In the genomic region with DNA sequence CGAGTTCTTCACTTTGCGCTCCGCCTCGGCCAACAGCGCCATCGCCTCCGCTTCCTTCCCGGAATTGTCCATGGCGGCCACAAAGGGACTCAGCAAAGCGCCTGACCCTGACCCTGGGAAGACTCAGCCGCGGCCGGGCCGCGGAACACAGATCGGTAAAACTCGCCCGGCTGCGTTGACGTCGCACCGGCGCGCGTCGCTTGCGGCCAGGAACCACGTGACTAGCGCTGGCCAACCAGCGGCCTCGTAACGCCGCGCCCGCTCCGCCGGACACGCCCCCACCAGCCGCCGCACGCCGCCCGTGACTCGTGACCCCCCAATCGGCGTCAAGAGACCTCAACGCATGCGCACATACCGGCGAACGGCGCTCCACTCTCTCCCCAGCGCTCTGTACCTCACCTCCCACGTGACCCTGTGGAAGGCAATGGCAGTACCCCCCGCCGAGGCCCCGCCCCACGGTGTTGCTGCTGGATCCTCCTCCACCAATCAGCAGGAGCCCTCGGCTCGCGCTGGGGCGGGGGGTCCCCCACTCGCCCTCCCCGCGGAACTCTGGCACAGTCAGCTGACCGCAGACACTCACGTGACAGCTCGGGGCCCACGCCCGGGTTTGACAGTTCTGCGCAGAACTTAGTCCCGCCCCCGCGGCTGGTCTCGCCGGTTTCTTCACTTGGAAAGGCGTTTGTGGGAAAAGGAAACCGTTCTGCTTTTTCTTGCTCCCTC, we compare ENCODE assay signal across 1 cellular context.
TF ChIP-seq lines count a peak whose summit lies in the region.

Gene NAPA (minus strand): TSS at position 195 of the 720 bp plus-strand sequence. CDS start 123 bp downstream, at position 72.

TF ChIP-seq in HepG2, 621 proteins besides CTCF, POLR2A, EP300 and RAD21 (continued from another document):
- peak; percentile 92 for TF ChIP-seq MNT (IDR thresholded peaks at IDR 0.05)
- TF ChIP-seq ZMYM2 (CRISPR knock-in tag; IDR thresholded peaks at IDR 0.05): 0 out of 2 replicates have a peak, but pooled peaks have one; percentile 57
- no peak for TF ChIP-seq ZNF333 (CRISPR knock-in tag; IDR thresholded peaks at IDR 0.05; ENCODE audit: borderline replicate concordance)
- TF ChIP-seq ZNF180 (CRISPR knock-in tag; IDR thresholded peaks at IDR 0.05; ENCODE audit: borderline replicate concordance, low read depth): no peak
- TF ChIP-seq, protein P1, sequence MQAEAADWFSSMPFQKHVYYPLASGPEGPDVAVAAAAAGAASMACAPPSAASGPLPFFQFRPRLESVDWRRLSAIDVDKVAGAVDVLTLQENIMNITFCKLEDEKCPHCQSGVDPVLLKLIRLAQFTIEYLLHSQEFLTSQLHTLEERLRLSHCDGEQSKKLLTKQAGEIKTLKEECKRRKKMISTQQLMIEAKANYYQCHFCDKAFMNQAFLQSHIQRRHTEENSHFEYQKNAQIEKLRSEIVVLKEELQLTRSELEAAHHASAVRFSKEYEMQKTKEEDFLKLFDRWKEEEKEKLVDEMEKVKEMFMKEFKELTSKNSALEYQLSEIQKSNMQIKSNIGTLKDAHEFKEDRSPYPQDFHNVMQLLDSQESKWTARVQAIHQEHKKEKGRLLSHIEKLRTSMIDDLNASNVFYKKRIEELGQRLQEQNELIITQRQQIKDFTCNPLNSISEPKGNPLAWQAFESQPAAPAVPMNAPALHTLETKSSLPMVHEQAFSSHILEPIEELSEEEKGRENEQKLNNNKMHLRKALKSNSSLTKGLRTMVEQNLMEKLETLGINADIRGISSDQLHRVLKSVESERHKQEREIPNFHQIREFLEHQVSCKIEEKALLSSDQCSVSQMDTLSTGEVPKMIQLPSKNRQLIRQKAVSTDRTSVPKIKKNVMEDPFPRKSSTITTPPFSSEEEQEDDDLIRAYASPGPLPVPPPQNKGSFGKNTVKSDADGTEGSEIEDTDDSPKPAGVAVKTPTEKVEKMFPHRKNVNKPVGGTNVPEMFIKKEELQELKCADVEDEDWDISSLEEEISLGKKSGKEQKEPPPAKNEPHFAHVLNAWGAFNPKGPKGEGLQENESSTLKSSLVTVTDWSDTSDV (CRISPR knock-in tag; IDR thresholded peaks at IDR 0.05): 0 out of 2 replicates have a peak, but pooled peaks have one; percentile 42
- TF ChIP-seq SOX6 (IDR thresholded peaks at IDR 0.05): no peak
- peak; percentile 76 for TF ChIP-seq SOX6 (CRISPR knock-in tag; IDR thresholded peaks at IDR 0.05)
